In the genomic region with DNA sequence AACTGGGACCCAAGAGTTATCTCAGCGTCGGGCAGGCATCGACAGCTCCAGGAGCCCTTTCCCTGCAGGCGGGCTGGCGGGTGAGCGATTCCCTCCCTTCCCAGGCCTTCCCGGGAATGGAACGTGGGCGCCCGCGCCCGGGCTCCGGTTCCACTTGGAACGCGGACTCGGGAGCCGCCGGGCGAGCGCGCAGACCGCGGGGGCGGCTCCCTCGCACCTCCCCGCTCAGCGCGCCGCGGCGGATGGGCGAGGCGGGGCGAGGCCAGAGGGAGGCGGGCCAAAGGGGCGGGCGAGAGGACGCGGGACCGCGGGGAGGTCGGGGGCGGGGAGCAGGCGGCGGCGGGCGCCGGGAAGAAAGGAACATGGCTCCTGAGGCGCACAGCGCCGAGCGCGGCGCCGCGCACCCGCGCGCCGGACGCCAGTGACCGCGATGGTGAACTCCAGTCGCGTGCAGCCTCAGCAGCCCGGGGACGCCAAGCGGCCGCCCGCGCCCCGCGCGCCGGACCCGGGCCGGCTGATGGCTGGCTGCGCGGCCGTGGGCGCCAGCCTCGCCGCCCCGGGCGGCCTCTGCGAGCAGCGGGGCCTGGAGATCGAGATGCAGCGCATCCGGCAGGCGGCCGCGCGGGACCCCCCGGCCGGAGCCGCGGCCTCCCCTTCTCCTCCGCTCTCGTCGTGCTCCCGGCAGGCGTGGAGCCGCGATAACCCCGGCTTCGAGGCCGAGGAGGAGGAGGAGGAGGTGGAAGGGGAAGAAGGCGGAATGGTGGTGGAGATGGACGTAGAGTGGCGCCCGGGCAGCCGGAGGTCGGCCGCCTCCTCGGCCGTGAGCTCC, we compare ENCODE assay signal across 8 cellular contexts. TPM values are rescaled to one million over a fixed set of nuclear protein-coding genes. Genes with fewer than 3 reads are reported as not detected.
DNase-seq lines count a peak whose midpoint lies in the region; ATAC-seq and TF ChIP-seq lines count a peak whose summit lies in the region.

Gene PKD2 (plus strand): TSS at position 332 of the 829 bp plus-strand sequence. CDS start 99 bp downstream, at position 431.

- TF ChIP-seq CTCF in kidney epithelial cell (IDR thresholded peaks at IDR 0.05; ENCODE audit: insufficient read depth, low read length, poor library complexity, severe bottlenecking), result no peak

- H3K36me3 ChIP-seq in kidney epithelial cell (ENCODE audit: control insufficient read depth, insufficient read depth, low read length), result no peaks in the 10 kb centered on the region

- no peaks in the 10 kb centered on the region for H3K27me3 ChIP-seq in kidney epithelial cell (ENCODE audit: control insufficient read depth, insufficient read depth, low read length)

- peak; percentile 14 for DNase-seq in NK-92 treated with Interleukin-12 subunit alpha and Interleukin-12 subunit beta, amount 100 ng/mL, for 24 hours (lab: John Stamatoyannopoulos, UW)
- DNase-seq in NK-92 (lab: John Stamatoyannopoulos, UW; ENCODE audit: unreplicated experiment) (no peak), NCI-H2171 (lab: John Stamatoyannopoulos, UW) (peak; percentile 30), cerebellar cortex (ENCODE audit: low spot score) (peak; percentile 72), kidney epithelial cell (ENCODE audit: low read depth) (no peak)
- peak; percentile 66 to 71 for DNase-seq in stimulated activated CD4-positive, alpha-beta T cell treated with anti-CD3 and anti-CD28 coated beads, Interleukin-15, amount 100 ng/mL, for 48 hours (ENCODE audit: low read depth in 2 of 2)

- peak; percentile 83 for ATAC-seq in HG02884 (IDR thresholded peaks at IDR 0.05; ENCODE audit: unreplicated experiment)
- peak; percentile 90 to 92 for ATAC-seq in activated CD4-positive, CD25-positive, alpha-beta regulatory T cell treated with anti-CD3 and anti-CD28 coated beads, Interleukin-2, amount 50 U/mL, for 24 hours

- peak within 1 kb of the TSS; percentile 92 for H3K4me3 ChIP-seq in kidney epithelial cell (ENCODE audit: low read depth, low read length)

RNA-seq across cellular contexts. Expression of gene PKD2, which starts in this region (rescaled TPM):
- 30.4 and 31.6 TPM in 2 replicates for total RNA-seq in kidney epithelial cell

Comparison
In these comparisons a context has a peak if more than half of its experiments do, and no peak if none do; other contexts are left out.
1. DNase-seq: peak in NK-92 treated with Interleukin-12 subunit alpha and Interleukin-12 subunit beta, amount 100 ng/mL, for 24 hours (single experiment), NCI-H2171 (single experiment), cerebellar cortex (single experiment) and stimulated activated CD4-positive, alpha-beta T cell treated with anti-CD3 and anti-CD28 coated beads, Interleukin-15, amount 100 ng/mL, for 48 hours (2 of 2); none in NK-92 (single experiment) and kidney epithelial cell (single experiment).